ENCODE assay signal across 11 cellular contexts in genomic region chr20:8127553-8128255, GRCh38. TPM values are rescaled to one million over a fixed set of nuclear protein-coding genes. Genes with fewer than 3 reads are reported as not detected.
DNase-seq lines count a peak whose midpoint lies in the region; ATAC-seq and TF ChIP-seq lines count a peak whose summit lies in the region.
"Had no signal": no experiment of that assay in that cellular context is flagged by ENCODE, and none has a peak within 500 bp of the region (broad histone marks: within the 10 kb centered on the region; RNA-seq: fewer than 3 reads in every experiment).

No MANE protein-coding gene starts in this region.

- ATAC-seq in GM21576 (IDR thresholded peaks at IDR 0.05; ENCODE audit: unreplicated experiment), result peak; percentile 71
- ATAC-seq in HG03280 (IDR thresholded peaks at IDR 0.05; ENCODE audit: unreplicated experiment), result peak; percentile 43

- no peak for TF ChIP-seq CTCF in sigmoid colon (IDR thresholded peaks at IDR 0.05)

- intact Hi-C loops in sigmoid colon (cut with DNase I), result no loop called here

- H3K9me3 ChIP-seq in sigmoid colon, result no peaks in the 10 kb centered on the region

- H3K27me3 ChIP-seq in sigmoid colon, result no peaks in the 10 kb centered on the region
- H3K27me3 ChIP-seq: hepatocyte had no signal

- DNase-seq in activated CD4-positive, alpha-beta T cell treated with anti-CD3 and anti-CD28 coated beads for 48 hours, result peak; percentile 17
- no peak for DNase-seq in activated CD4-positive, alpha-beta T cell treated with anti-CD3 and anti-CD28 coated beads, Interleukin-2, amount 50 U/mL, for 1 hour
- DNase-seq in sigmoid colon, result no peak
- DNase-seq in germinal center (ENCODE audit: low spot score), result no peak
- DNase-seq in NCI-H524 (lab: John Stamatoyannopoulos, UW), result no peak
- DNase-seq in DMS53 (lab: John Stamatoyannopoulos, UW), result no peak
- DNase-seq: KG1, OCI-M1 had no signal

- no peak for TF ChIP-seq EP300 in sigmoid colon (IDR thresholded peaks at IDR 0.05)

- H3K27ac ChIP-seq in sigmoid colon, result peak overlapping the region in 3 of 4 donors; percentile 34 to 92 (median 90)
- H3K27ac ChIP-seq: hepatocyte had no signal

- H3K4me1 ChIP-seq in sigmoid colon, result peaks cover 0 to 62% (median 51%) of the 10 kb centered on the region in 4 donors

- 75 to 77% methylated on average over 6 of the region's 6 CpGs for WGBS in sigmoid colon, 2 donors

- no peak for TF ChIP-seq POLR2A in sigmoid colon (IDR thresholded peaks at IDR 0.05)

- no peak overlapping the region for H3K4me3 ChIP-seq in sigmoid colon
- H3K4me3 ChIP-seq: hepatocyte had no signal

- H3K36me3 ChIP-seq in sigmoid colon, result no peaks in the 10 kb centered on the region

RNA-seq across cellular contexts. Expression of gene PLCB1, which starts 4.4 kb away (rescaled TPM):
- total RNA-seq in sigmoid colon, result 100 to 1,000 TPM in 2 of 4 donors, 10 to 100 TPM in 2; 86.7 to 117 (median 102) TPM
- polyA plus RNA-seq in sigmoid colon, result 1 to 10 TPM in 2 of 3 donors, under 1 TPM in 1; 0.92 to 3.6 (median 3.4) TPM
